Comparison of ENCODE assay signal across 1 cellular context in genomic region chr19:3981373-3981735, GRCh38.
TF ChIP-seq lines count a peak whose summit lies in the region.

No MANE protein-coding gene starts in this region.

TF ChIP-seq in endothelial cell of umbilical vein, 7 proteins besides CTCF, POLR2A, EP300 and RAD21:
- TF ChIP-seq GATA2 (IDR thresholded peaks at IDR 0.05; ENCODE audit: insufficient read depth, insufficient read length, low read depth, low read length) (no peak), EZH2 (IDR thresholded peaks at IDR 0.05; ENCODE audit: borderline replicate concordance, low read depth, low read length, severe bottlenecking) (no peak), MAX (IDR thresholded peaks at IDR 0.05; ENCODE audit: insufficient read depth, insufficient read length) (no peak), MYC (IDR thresholded peaks at IDR 0.05; ENCODE audit: low read depth, low read length) (no peak), POLR2AphosphoS5 (IDR thresholded peaks at IDR 0.05; ENCODE audit: insufficient read depth, low read depth, low read length) (no peak), FOS (IDR thresholded peaks at IDR 0.05; ENCODE audit: borderline replicate concordance, insufficient read depth, low read length) (no peak), JUN (IDR thresholded peaks at IDR 0.05; ENCODE audit: borderline replicate concordance, insufficient read depth, insufficient read length, low read depth) (no peak)
TF ChIP-seq in endothelial cell of umbilical vein: peak in this region for 0.
